19 cellular contexts compared by ENCODE assay signal in genomic region chr11:57421805-57422204, GRCh38. TPM values are rescaled to one million over a fixed set of nuclear protein-coding genes. Genes with fewer than 3 reads are reported as not detected.
DNase-seq lines count a peak whose midpoint lies in the region; ATAC-seq and TF ChIP-seq lines count a peak whose summit lies in the region.
"Had no signal": no experiment of that assay in that cellular context is flagged by ENCODE, and none has a peak within 500 bp of the region (broad histone marks: within the 10 kb centered on the region; RNA-seq: fewer than 3 reads in every experiment).

No MANE protein-coding gene starts in this region.

- H3K9me3 Mint-ChIP-seq in effector memory CD8-positive, alpha-beta T cell = no peaks in the 10 kb centered on the region

- peaks cover 26 to 79% (median 77%) of the 10 kb centered on the region in 11 experiments; a peak in 21 of 22 replicates for H4K20me1 ChIP-seq in BLaER1 treated with 17β-estradiol and CSF1 and Interleukin-3, amounts not matched to agents 10 nM and 100 nM
- H4K20me1 ChIP-seq in OCI-LY3 (ENCODE audit: insufficient read depth, low read length) = peaks cover 73% of the 10 kb centered on the region

- intact Hi-C loops in sigmoid colon (cut with DNase I) = no loop called here

- TF ChIP-seq CTCF in OCI-LY3 (IDR thresholded peaks at IDR 0.05; ENCODE audit: low read depth, low read length) (no peak), sigmoid colon (IDR thresholded peaks at IDR 0.05) (no peak)

- TF ChIP-seq POLR2A in sigmoid colon (IDR thresholded peaks at IDR 0.05) = no peak

- H3K4me2 ChIP-seq in BLaER1 treated with 17β-estradiol and CSF1 and Interleukin-3, amounts not matched to agents 10 nM and 100 nM = peak overlapping the region in 10 of 11 experiments; percentile 14 to 99 (median 94); a peak in 13 of 22 replicates
- peak overlapping the region; percentile 92 for H3K4me2 ChIP-seq in OCI-LY3 (ENCODE audit: low read length)

- H3K36me3 ChIP-seq in BLaER1 treated with 17β-estradiol and CSF1 and Interleukin-3, amounts not matched to agents 10 nM and 100 nM = peaks cover 78 to 90% (median 87%) of the 10 kb centered on the region in 11 experiments
- H3K36me3 ChIP-seq in OCI-LY3 (replicated peaks; ENCODE audit: low read depth, low read length) (peaks cover 90% of the 10 kb centered on the region), sigmoid colon (peaks cover 0 to 44% (median 4%) of the 10 kb centered on the region in 4 donors)
- H3K36me3 ChIP-seq: BE2C had no signal

- ATAC-seq in effector memory CD8-positive, alpha-beta T cell (replicated peaks) = no peak
- ATAC-seq in GM19452 (IDR thresholded peaks at IDR 0.05; ENCODE audit: unreplicated experiment) = no peak

- peaks cover 97% of the 10 kb centered on the region for H3K79me2 ChIP-seq in OCI-LY3 (ENCODE audit: low read length)

- H3K27ac Mint-ChIP-seq in effector memory CD8-positive, alpha-beta T cell = peak overlapping the region; percentile 91 to 96

- H3K27ac ChIP-seq in BLaER1 treated with 17β-estradiol and CSF1 and Interleukin-3, amounts not matched to agents 10 nM and 100 nM = peak overlapping the region in 3 of 11 experiments; percentile 18 to 97 (median 96); a peak in 4 of 22 replicates
- H3K27ac ChIP-seq in OCI-LY3 (ENCODE audit: low read length) (peak overlapping the region; percentile 94), sigmoid colon (no peak overlapping the region)
- H3K27ac ChIP-seq: 22Rv1, Peyer's patch had no signal

- H3K36me3 Mint-ChIP-seq in effector memory CD8-positive, alpha-beta T cell (ENCODE audit: insufficient read depth) = peaks cover 25% of the 10 kb centered on the region

- no peak overlapping the region for H2AFZ ChIP-seq in OCI-LY3 (ENCODE audit: low read depth, low read length)

- H3K4me3 Mint-ChIP-seq in effector memory CD8-positive, alpha-beta T cell = peak overlapping the region; percentile 46 to 49

- peak; percentile 12 for DNase-seq in NK-92 treated with Interleukin-12 subunit alpha and Interleukin-12 subunit beta, amount 100 ng/mL, for 24 hours (lab: John Stamatoyannopoulos, UW)
- no peak for DNase-seq in NK-92 (lab: John Stamatoyannopoulos, UW; ENCODE audit: unreplicated experiment)
- DNase-seq in effector memory CD8-positive, alpha-beta T cell = no peak
- DNase-seq in activated gamma-delta T cell (lab: John Stamatoyannopoulos, UW) = no peak
- no peak for DNase-seq in sigmoid colon
- DNase-seq: BE2C, DND-41, MG63, NCI-H1092 treated with DMSO at 0.1 percent for 48 hours, NCI-H1694, NCI-H510A treated with DMSO at 0.1 percent for 48 hours, NCI-H82, Peyer's patch, Right ventricle myocardium superior had no signal

- TF ChIP-seq EP300 in sigmoid colon (IDR thresholded peaks at IDR 0.05) = no peak

- no peaks in the 10 kb centered on the region for H3K9me3 ChIP-seq in BLaER1 treated with 17β-estradiol and CSF1 and Interleukin-3, amounts not matched to agents 10 nM and 100 nM (replicated peaks in 1 of 11)
- H3K9me3 ChIP-seq in OCI-LY3 (ENCODE audit: insufficient read depth, low read length) = no peaks in the 10 kb centered on the region
- no peaks in the 10 kb centered on the region for H3K9me3 ChIP-seq in sigmoid colon
- H3K9me3 ChIP-seq: BE2C, MG63, Peyer's patch had no signal

- peaks cover 45 to 51% of the 10 kb centered on the region in 2 donors for H3K4me1 Mint-ChIP-seq in effector memory CD8-positive, alpha-beta T cell (ENCODE audit: low read depth in 2 of 2)

- no peaks in the 10 kb centered on the region for H3K27me3 Mint-ChIP-seq in effector memory CD8-positive, alpha-beta T cell

- no peaks in the 10 kb centered on the region for H3K27me3 ChIP-seq in BLaER1 treated with 17β-estradiol and CSF1 and Interleukin-3, amounts not matched to agents 10 nM and 100 nM
- no peaks in the 10 kb centered on the region for H3K27me3 ChIP-seq in OCI-LY3 (ENCODE audit: low read depth, low read length)
- no peaks in the 10 kb centered on the region for H3K27me3 ChIP-seq in sigmoid colon
- H3K27me3 ChIP-seq: BE2C, MG63, Peyer's patch had no signal

- H3K4me3 ChIP-seq in BLaER1 treated with 17β-estradiol and CSF1 and Interleukin-3, amounts not matched to agents 10 nM and 100 nM = no peak overlapping the region
- 0 out of 2 replicates have a peak overlapping the region, but pooled peaks have one; percentile 1 for H3K4me3 ChIP-seq in OCI-LY3 (ENCODE audit: low read length)
- H3K4me3 ChIP-seq in sigmoid colon = no peak overlapping the region
- H3K4me3 ChIP-seq: MG63, Peyer's patch had no signal

- H3K4me1 ChIP-seq in BLaER1 treated with 17β-estradiol and CSF1 and Interleukin-3, amounts not matched to agents 10 nM and 100 nM = peaks cover 42 to 94% (median 66%) of the 10 kb centered on the region in 10 experiments
- H3K4me1 ChIP-seq in OCI-LY3 (ENCODE audit: low read length) (peaks cover 92% of the 10 kb centered on the region), sigmoid colon (peaks cover 0 to 46% (median 33%) of the 10 kb centered on the region in 4 donors)
- H3K4me1 ChIP-seq: BE2C had no signal

- H3K9ac ChIP-seq in BLaER1 treated with 17β-estradiol and CSF1 and Interleukin-3, amounts not matched to agents 10 nM and 100 nM = no peak overlapping the region
- H3K9ac ChIP-seq in OCI-LY3 (ENCODE audit: low read length) = no peak overlapping the region

RNA-seq across cellular contexts. Expression of gene SLC43A3, which starts 5.1 kb away (rescaled TPM):
- 10 to 100 TPM; 25.2 to 43.9 (median 31.9) TPM for total RNA-seq in sigmoid colon
- polyA plus RNA-seq in sigmoid colon = 10 to 100 TPM; 11.3 to 16.9 (median 12.6) TPM

RNA-seq across cellular contexts. Expression of gene PRG2, which starts 31.4 kb away (rescaled TPM):
- not detected for total RNA-seq in sigmoid colon
- polyA plus RNA-seq in sigmoid colon = not detected
- total RNA-seq: H1, Peyer's patch, Right ventricle myocardium superior had no signal

RNA-seq across cellular contexts. Expression of gene RTN4RL2, which starts 38.5 kb away (rescaled TPM):
- under 1 TPM in 2 of 4 donors, not detected in 2; 0.41 to 0.66 TPM for total RNA-seq in sigmoid colon
- under 1 TPM in 2 of 3 donors, not detected in 1; 0.60 to 0.63 TPM for polyA plus RNA-seq in sigmoid colon

RNA-seq across cellular contexts. Expression of gene PRG3, which starts 40.9 kb away (rescaled TPM):
- not detected for total RNA-seq in sigmoid colon
- not detected for polyA plus RNA-seq in sigmoid colon
- total RNA-seq: H1, Peyer's patch, Right ventricle myocardium superior had no signal
- polyA plus RNA-seq: H1 had no signal
